In genomic region chr3:52398670-52399081, GRCh38 we compare ENCODE assay signal across 19 cellular contexts. TPM values are rescaled to one million over a fixed set of nuclear protein-coding genes. Genes with fewer than 3 reads are reported as not detected.
A peak's percentile ranks its signal among the peaks of the same experiment; 100 is the strongest.
DNase-seq lines count a peak whose midpoint lies in the region; ATAC-seq and TF ChIP-seq lines count a peak whose summit lies in the region.
"Had no signal": no experiment of that assay in that cellular context is flagged by ENCODE, and none has a peak within 500 bp of the region (broad histone marks: within the 10 kb centered on the region; RNA-seq: fewer than 3 reads in every experiment).

No MANE protein-coding gene starts in this region.

- no peak overlapping the region for H3K27ac ChIP-seq in osteoblast (ENCODE audit: low read depth, low read length)
- H3K27ac ChIP-seq: C4-2B, SJSA1 had no signal

- peaks cover 21% of the 10 kb centered on the region for H3K36me3 ChIP-seq in osteoblast (ENCODE audit: insufficient read depth, low read length)

- H3K27ac Mint-ChIP-seq in T-helper 17 cell: peak overlapping the region; percentile 84

- no peaks in the 10 kb centered on the region for H3K27me3 ChIP-seq in osteoblast (ENCODE audit: insufficient read depth, low read length)
- H3K27me3 ChIP-seq: SJSA1 had no signal

- no peaks in the 10 kb centered on the region for H3K4me1 Mint-ChIP-seq in T-helper 17 cell

- no peak overlapping the region for H2AFZ ChIP-seq in osteoblast (ENCODE audit: low read length)

- H3K36me3 Mint-ChIP-seq in T-helper 17 cell (ENCODE audit: low read depth): peaks cover 3% of the 10 kb centered on the region

- H3K79me2 ChIP-seq in osteoblast (ENCODE audit: insufficient read depth, low read length): no peaks in the 10 kb centered on the region

- H3K4me1 ChIP-seq in osteoblast (ENCODE audit: insufficient read depth, low read length): no peaks in the 10 kb centered on the region

- DNase-seq in stimulated activated CD4-positive, alpha-beta T cell treated with anti-CD3 and anti-CD28 coated beads, Interleukin-1b, Interleukin-23, amount 100 ng/mL, for 48 hours: peak; percentile 0
- no peak for DNase-seq in stimulated activated CD4-positive, alpha-beta T cell treated with anti-CD3 and anti-CD28 coated beads, Interleukin-4, amount 100 ng/mL, for 1 hour
- DNase-seq in T-helper 17 cell (no peak), osteoblast (ENCODE audit: insufficient read length, low spot score, missing footprints) (peak; percentile 66), NCI-H524 treated with DMSO at 0.1 percent for 48 hours (lab: John Stamatoyannopoulos, UW) (no peak), AG08395 (ENCODE audit: low spot score) (no peak)
- DNase-seq: ACHN, AML-193, KG1, NCI-H1105 treated with DMSO at 0.1 percent for 48 hours, NCI-H1694, NCI-H2107, NCI-H510A, NCI-H82, OCI-M1, RPMI8226 had no signal

- H4K20me1 ChIP-seq in osteoblast (ENCODE audit: insufficient read depth, low read length): peaks cover 5% of the 10 kb centered on the region

- H3K27me3 Mint-ChIP-seq in T-helper 17 cell: no peaks in the 10 kb centered on the region

- ATAC-seq in T-helper 17 cell (no peak), HG02970 (IDR thresholded peaks at IDR 0.05; ENCODE audit: low FRiP score, unreplicated experiment) (no peak)

- no peak for TF ChIP-seq CTCF in osteoblast (IDR thresholded peaks at IDR 0.05; ENCODE audit: extremely low read depth, low read depth, low read length)

- H3K4me2 ChIP-seq in osteoblast (ENCODE audit: insufficient read depth, low read length): no peak overlapping the region

- H3K4me3 ChIP-seq in osteoblast (ENCODE audit: insufficient read depth, low read length): no peak overlapping the region
- H3K4me3 ChIP-seq: SJSA1 had no signal

- H3K9me3 ChIP-seq in T-helper 17 cell (ENCODE audit: control insufficient read depth, low read length, poor library complexity, severe bottlenecking) (no peaks in the 10 kb centered on the region), osteoblast (ENCODE audit: low read depth, low read length) (no peaks in the 10 kb centered on the region)
- H3K9me3 ChIP-seq: SJSA1 had no signal

- H3K4me3 Mint-ChIP-seq in T-helper 17 cell: peak overlapping the region; percentile 49

RNA-seq across cellular contexts. Expression of gene BAP1, which starts 11.1 kb away (rescaled TPM):
- total RNA-seq in T-helper 17 cell (100 to 1,000 TPM; 107 to 114 TPM), osteoblast (65.4 and 72.4 TPM in 2 replicates)

RNA-seq across cellular contexts. Expression of gene PHF7, which starts 11.8 kb away (rescaled TPM):
- total RNA-seq in T-helper 17 cell: 10 to 100 TPM; 11.1 to 13.0 TPM
- 8.8 and 10.9 TPM in 2 replicates for total RNA-seq in osteoblast

RNA-seq across cellular contexts. Expression of gene SEMA3G, which starts 46.2 kb away (rescaled TPM):
- 1 to 10 TPM; 1.5 to 2.3 TPM for total RNA-seq in T-helper 17 cell
- under 0.01 TPM in 1 of 2 replicates, not detected in the other for total RNA-seq in osteoblast

RNA-seq across cellular contexts. Expression of gene TNNC1, which starts 55.2 kb away (rescaled TPM):
- 1 to 10 TPM; 3.7 to 3.8 TPM for total RNA-seq in T-helper 17 cell
- 0.29 and 0.36 TPM in 2 replicates for total RNA-seq in osteoblast

RNA-seq across cellular contexts. Expression of gene NISCH, which starts 56.7 kb away (rescaled TPM):
- 100 to 1,000 TPM; 121 to 146 TPM for total RNA-seq in T-helper 17 cell
- 72.2 and 83.2 TPM in 2 replicates for total RNA-seq in osteoblast

Comparison
In these comparisons a context has a peak if more than half of its experiments do, and no peak if none do; other contexts are left out.
1. DNase-seq: peak in stimulated activated CD4-positive, alpha-beta T cell treated with anti-CD3 and anti-CD28 coated beads, Interleukin-1b, Interleukin-23, amount 100 ng/mL, for 48 hours (single experiment) and osteoblast (single experiment); none in stimulated activated CD4-positive, alpha-beta T cell treated with anti-CD3 and anti-CD28 coated beads, Interleukin-4, amount 100 ng/mL, for 1 hour (single experiment), T-helper 17 cell (0 of 3), NCI-H524 treated with DMSO at 0.1 percent for 48 hours (single experiment) and AG08395 (single experiment).